Comparison of ENCODE assay signal across 25 cellular contexts in genomic region chr1:18174016-18174415, GRCh38.
"Had no signal": no experiment of that assay in that cellular context is flagged by ENCODE, and none has a peak within 500 bp of the region (broad histone marks: within the 10 kb centered on the region; RNA-seq: fewer than 3 reads in every experiment).

No MANE protein-coding gene starts in this region.

- H3K4me1 ChIP-seq: colonic mucosa, esophagus squamous epithelium, gastroesophageal sphincter had no signal

- H3K4me3 ChIP-seq: colonic mucosa, esophagus squamous epithelium, gastroesophageal sphincter had no signal

- H3K4me1 Mint-ChIP-seq: activated CD4-positive, alpha-beta memory T cell treated with anti-CD3 and anti-CD28 coated beads, Interleukin-2, amount 10 ng/mL, durations not matched to agents 7 days and 5 days; activated CD4-positive, alpha-beta T cell treated with anti-CD3 and anti-CD28 coated beads for 36 hours; activated CD4-positive, alpha-beta T cell treated with anti-CD3 and anti-CD28 coated beads, Interleukin-2, amount 10 ng/mL, durations not matched to agents 7 days and 5 days; activated naive CD4-positive, alpha-beta T cell treated with anti-CD3 and anti-CD28 coated beads, Interleukin-2, amount 10 ng/mL, durations not matched to agents 7 days and 5 days; activated naive CD8-positive, alpha-beta T cell treated with anti-CD3 and anti-CD28 coated beads, Interleukin-2, amount 10 ng/mL, durations not matched to agents 7 days and 5 days; central memory CD8-positive, alpha-beta T cell had no signal

- DNase-seq: activated CD4-positive, alpha-beta memory T cell treated with anti-CD3 and anti-CD28 coated beads, Interleukin-2, amount 10 ng/mL, durations not matched to agents 7 days and 5 days; activated CD4-positive, alpha-beta T cell treated with anti-CD3 and anti-CD28 coated beads for 36 hours; activated CD4-positive, alpha-beta T cell treated with anti-CD3 and anti-CD28 coated beads, Interleukin-2, amount 10 ng/mL, durations not matched to agents 7 days and 5 days; activated CD4-positive, alpha-beta T cell treated with anti-CD3 and anti-CD28 coated beads, Interleukin-2, amount 50 U/mL, for 4 hours; activated CD4-positive, CD25-positive, alpha-beta regulatory T cell; activated CD4-positive, CD25-positive, alpha-beta regulatory T cell treated with anti-CD3 and anti-CD28 coated beads, Interleukin-2, amount 50 U/mL, for 72 hours; activated CD8-positive, alpha-beta memory T cell treated with anti-CD3 and anti-CD28 coated beads, Interleukin-2, amount 50 U/mL, for 48 hours; activated gamma-delta T cell; activated naive CD4-positive, alpha-beta T cell; activated naive CD4-positive, alpha-beta T cell treated with anti-CD3 and anti-CD28 coated beads, Interleukin-2, amount 10 ng/mL, durations not matched to agents 7 days and 5 days; activated naive CD8-positive, alpha-beta T cell treated with anti-CD3 and anti-CD28 coated beads, Interleukin-2, amount 10 ng/mL, durations not matched to agents 7 days and 5 days; activated T-cell treated with anti-CD3 and anti-CD28 coated beads for 4 hours; activated T-cell treated with anti-CD3 and anti-CD28 coated beads, Interleukin-2, amount 50 U/mL, for 24 hours; activated T-cell treated with anti-CD3 and anti-CD28 coated beads, Interleukin-2, amount 50 U/mL, for 72 hours; brain microvascular endothelial cell; colonic mucosa; effector CD8-positive, alpha-beta T cell; esophagus squamous epithelium; foreskin melanocyte; head of caudate nucleus; T-helper 2 cell had no signal

- H3K27ac ChIP-seq: brain microvascular endothelial cell, colonic mucosa, epithelial cell of prostate, esophagus squamous epithelium, gastroesophageal sphincter had no signal

- H3K27ac Mint-ChIP-seq: activated CD4-positive, alpha-beta memory T cell treated with anti-CD3 and anti-CD28 coated beads, Interleukin-2, amount 10 ng/mL, durations not matched to agents 7 days and 5 days; activated CD4-positive, alpha-beta T cell treated with anti-CD3 and anti-CD28 coated beads for 36 hours; activated CD4-positive, alpha-beta T cell treated with anti-CD3 and anti-CD28 coated beads, Interleukin-2, amount 10 ng/mL, durations not matched to agents 7 days and 5 days; activated naive CD4-positive, alpha-beta T cell treated with anti-CD3 and anti-CD28 coated beads, Interleukin-2, amount 10 ng/mL, durations not matched to agents 7 days and 5 days; activated naive CD4-positive, alpha-beta T cell treated with anti-CD3 and anti-CD28 coated beads, Interleukin-2, amount 50 U/mL, for 72 hours; activated naive CD8-positive, alpha-beta T cell treated with anti-CD3 and anti-CD28 coated beads, Interleukin-2, amount 10 ng/mL, durations not matched to agents 7 days and 5 days; activated T-cell treated with anti-CD3 and anti-CD28 coated beads, Interleukin-2, amount 50 U/mL, for 24 hours; activated T-cell treated with anti-CD3 and anti-CD28 coated beads, Interleukin-2, amount 50 U/mL, for 72 hours had no signal

- H3K36me3 Mint-ChIP-seq: activated naive CD4-positive, alpha-beta T cell treated with anti-CD3 and anti-CD28 coated beads, Interleukin-2, amount 10 ng/mL, durations not matched to agents 7 days and 5 days; activated naive CD4-positive, alpha-beta T cell treated with anti-CD3 and anti-CD28 coated beads, Interleukin-2, amount 50 U/mL, for 72 hours; activated naive CD8-positive, alpha-beta T cell treated with anti-CD3 and anti-CD28 coated beads, Interleukin-2, amount 10 ng/mL, durations not matched to agents 7 days and 5 days had no signal

- H3K27me3 ChIP-seq: brain microvascular endothelial cell, colonic mucosa had no signal

- H3K9me3 Mint-ChIP-seq: activated CD4-positive, alpha-beta memory T cell treated with anti-CD3 and anti-CD28 coated beads, Interleukin-2, amount 10 ng/mL, durations not matched to agents 7 days and 5 days; activated CD4-positive, alpha-beta T cell treated with anti-CD3 and anti-CD28 coated beads, Interleukin-2, amount 10 ng/mL, durations not matched to agents 7 days and 5 days; activated naive CD4-positive, alpha-beta T cell treated with anti-CD3 and anti-CD28 coated beads, Interleukin-2, amount 10 ng/mL, durations not matched to agents 7 days and 5 days; activated naive CD4-positive, alpha-beta T cell treated with anti-CD3 and anti-CD28 coated beads, Interleukin-2, amount 50 U/mL, for 72 hours; activated naive CD8-positive, alpha-beta T cell treated with anti-CD3 and anti-CD28 coated beads, Interleukin-2, amount 10 ng/mL, durations not matched to agents 7 days and 5 days; activated T-cell treated with anti-CD3 and anti-CD28 coated beads, Interleukin-2, amount 50 U/mL, for 24 hours; activated T-cell treated with anti-CD3 and anti-CD28 coated beads, Interleukin-2, amount 50 U/mL, for 72 hours; central memory CD8-positive, alpha-beta T cell had no signal

- H3K36me3 ChIP-seq: brain microvascular endothelial cell, colonic mucosa, esophagus squamous epithelium, gastroesophageal sphincter had no signal

- ATAC-seq: activated CD4-positive, alpha-beta T cell treated with anti-CD3 and anti-CD28 coated beads for 36 hours; activated naive CD4-positive, alpha-beta T cell treated with anti-CD3 and anti-CD28 coated beads, Interleukin-2, amount 50 U/mL, for 72 hours; activated T-cell treated with anti-CD3 and anti-CD28 coated beads, Interleukin-2, amount 50 U/mL, for 72 hours; gastroesophageal sphincter had no signal

- H3K9me3 ChIP-seq: colonic mucosa, esophagus squamous epithelium, gastroesophageal sphincter had no signal

- H3K4me3 Mint-ChIP-seq: activated CD4-positive, alpha-beta memory T cell treated with anti-CD3 and anti-CD28 coated beads, Interleukin-2, amount 10 ng/mL, durations not matched to agents 7 days and 5 days; activated CD4-positive, alpha-beta T cell treated with anti-CD3 and anti-CD28 coated beads for 36 hours; activated CD4-positive, alpha-beta T cell treated with anti-CD3 and anti-CD28 coated beads, Interleukin-2, amount 10 ng/mL, durations not matched to agents 7 days and 5 days; activated naive CD4-positive, alpha-beta T cell treated with anti-CD3 and anti-CD28 coated beads, Interleukin-2, amount 10 ng/mL, durations not matched to agents 7 days and 5 days; activated naive CD8-positive, alpha-beta T cell treated with anti-CD3 and anti-CD28 coated beads, Interleukin-2, amount 10 ng/mL, durations not matched to agents 7 days and 5 days; activated T-cell treated with anti-CD3 and anti-CD28 coated beads, Interleukin-2, amount 50 U/mL, for 24 hours; activated T-cell treated with anti-CD3 and anti-CD28 coated beads, Interleukin-2, amount 50 U/mL, for 72 hours; central memory CD8-positive, alpha-beta T cell had no signal
